In the genomic region with DNA sequence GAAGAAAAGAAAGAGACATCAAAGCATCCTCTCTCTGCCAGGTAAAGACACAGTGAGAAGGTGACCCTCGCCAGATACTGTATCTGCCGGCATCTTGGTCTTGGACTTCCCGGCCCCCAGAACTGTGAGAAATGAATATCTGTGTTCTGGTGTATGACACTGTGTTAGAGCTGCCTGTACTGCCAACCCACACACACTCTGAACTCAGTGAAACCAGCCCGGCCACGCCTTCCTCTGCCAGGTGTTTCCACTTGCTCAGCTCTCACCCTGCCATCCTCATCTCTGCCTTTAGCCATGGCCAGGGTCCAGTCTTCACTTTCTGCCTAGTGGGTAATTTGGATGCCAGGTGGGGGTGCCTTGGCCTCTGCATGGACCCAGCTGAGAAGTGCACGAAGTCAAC, we compare ENCODE assay signal across 1 cellular context.
TF ChIP-seq lines count a peak whose summit lies in the region.

No MANE protein-coding gene starts in this region.

TF ChIP-seq in HepG2, 621 proteins besides CTCF, POLR2A, EP300 and RAD21:
- no peak for TF ChIP-seq ZSCAN9 (CRISPR knock-in tag; IDR thresholded peaks at IDR 0.05; ENCODE audit: borderline replicate concordance)
- peak; percentile 85; the same call in 1 of the 2 replicates for TF ChIP-seq ZNF564 (CRISPR knock-in tag; IDR thresholded peaks at IDR 0.05)
